9 cellular contexts compared by ENCODE assay signal in the genomic region with DNA sequence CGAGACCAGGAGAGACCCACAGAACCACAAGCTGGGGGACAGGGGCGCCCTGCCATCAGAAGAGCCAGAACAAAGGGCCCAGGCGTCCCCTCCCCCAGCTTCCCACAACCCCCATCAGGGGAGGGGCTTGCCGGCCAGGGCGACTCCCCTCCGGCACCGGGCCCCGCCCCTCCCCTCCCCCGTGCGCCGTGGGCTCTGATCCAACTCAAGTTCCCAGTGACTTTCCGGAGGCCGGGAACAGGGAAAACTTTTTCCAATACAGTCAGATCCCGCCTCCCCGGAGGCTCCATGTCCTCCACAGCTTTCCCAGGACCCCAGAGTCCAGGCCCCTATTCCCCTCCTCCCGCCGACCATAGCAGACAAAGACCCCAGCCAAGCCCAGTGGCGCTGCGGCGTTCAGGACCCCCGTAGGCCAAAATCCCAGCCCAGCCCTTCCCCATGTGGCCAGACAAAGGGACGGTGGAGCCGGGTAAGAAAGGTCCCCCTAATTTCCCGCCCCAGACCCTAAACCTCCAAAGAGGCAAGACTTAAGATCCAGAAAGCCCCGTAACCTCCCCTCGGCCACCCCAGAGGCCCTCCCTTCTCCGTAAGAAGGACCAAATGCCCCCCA. TPM values are rescaled to one million over a fixed set of nuclear protein-coding genes. Genes with fewer than 3 reads are reported as not detected.
A peak's percentile ranks its signal among the peaks of the same experiment; 100 is the strongest.
DNase-seq lines count a peak whose midpoint lies in the region; ATAC-seq and FAIRE-seq lines count a peak whose summit lies in the region.
"Had no signal": no experiment of that assay in that cellular context is flagged by ENCODE, and none has a peak within 500 bp of the region (broad histone marks: within the 10 kb centered on the region; RNA-seq: fewer than 3 reads in every experiment).

No MANE protein-coding gene starts in this region.

- peaks cover 11% of the 10 kb centered on the region for H3K4me1 ChIP-seq in neuron (ENCODE audit: insufficient read depth, low read length)

- H3K36me3 ChIP-seq in SK-N-MC (ENCODE audit: insufficient read depth, low read length) (peaks cover 37% of the 10 kb centered on the region), neuron (ENCODE audit: insufficient read depth, low read length) (peaks cover 27% of the 10 kb centered on the region)

- ATAC-seq in HG03045 (IDR thresholded peaks at IDR 0.05; ENCODE audit: unreplicated experiment) (no peak), GM19328 (IDR thresholded peaks at IDR 0.05; ENCODE audit: unreplicated experiment) (no peak)

- H3K4me3 ChIP-seq in SK-N-MC: peak overlapping the region; percentile 98
- peak overlapping the region; percentile 99 for H3K4me3 ChIP-seq in neuron (ENCODE audit: low read length)

- DNase-seq in DMS53 (lab: John Stamatoyannopoulos, UW): peak; percentile 33
- DNase-seq in DMS53 treated with DMSO at 0.1 percent for 48 hours (lab: John Stamatoyannopoulos, UW; ENCODE audit: unreplicated experiment): no peak
- DNase-seq in SK-N-MC (ENCODE audit: low read depth, low spot score): peak; percentile 85
- peak; percentile 55 to 68 for DNase-seq in frontal cortex (ENCODE audit: low spot score in 2 of 2)
- DNase-seq in RCC 7860 (ENCODE audit: low spot score): no peak

- H2AFZ ChIP-seq in neuron (ENCODE audit: low read depth, low read length): peak overlapping the region; percentile 14

- H3K9me3 ChIP-seq in SK-N-MC (ENCODE audit: low read depth, low read length) (no peaks in the 10 kb centered on the region), neuron (ENCODE audit: low read length) (no peaks in the 10 kb centered on the region)

- peak overlapping the region; percentile 99 for H3K9ac ChIP-seq in SK-N-MC (ENCODE audit: insufficient read length)

- H3K27me3 ChIP-seq in neuron (ENCODE audit: insufficient read depth, low read length): no peaks in the 10 kb centered on the region

- FAIRE-seq in frontal cortex (lab: Jason Lieb, UNC): no peak
- FAIRE-seq in RCC 7860 (lab: Jason Lieb, UNC): no peak
- FAIRE-seq: A204.1 had no signal

- H3K27ac ChIP-seq in SK-N-MC: peak overlapping the region; percentile 98

RNA-seq across cellular contexts. Expression of a gene that starts 0.7 kb away (rescaled TPM):
- total RNA-seq in frontal cortex: 5.3 TPM

RNA-seq across cellular contexts. Expression of a gene that starts 2.1 kb away (rescaled TPM):
- 1.2 TPM for total RNA-seq in frontal cortex

RNA-seq across cellular contexts. Expression of a gene that starts 26.3 kb away (rescaled TPM):
- 0.82 TPM for total RNA-seq in frontal cortex

RNA-seq across cellular contexts. Expression of a gene that starts 26.5 kb away (rescaled TPM):
- not detected for total RNA-seq in frontal cortex

RNA-seq across cellular contexts. Expression of a gene that starts 36.6 kb away (rescaled TPM):
- not detected for total RNA-seq in frontal cortex

Comparison
In these comparisons a context has a peak if more than half of its experiments do, and no peak if none do; other contexts are left out.
1. DNase-seq: peak in DMS53 (single experiment), SK-N-MC (single experiment) and frontal cortex (2 of 2); none in DMS53 treated with DMSO at 0.1 percent for 48 hours (single experiment) and RCC 7860 (single experiment).